In genomic region chr12:53808023-53808705, GRCh38 we compare ENCODE assay signal across 32 cellular contexts. TPM values are rescaled to one million over a fixed set of nuclear protein-coding genes. Genes with fewer than 3 reads are reported as not detected.
"Had no signal": no experiment of that assay in that cellular context is flagged by ENCODE, and none has a peak within 500 bp of the region (broad histone marks: within the 10 kb centered on the region; RNA-seq: fewer than 3 reads in every experiment).

No MANE protein-coding gene starts in this region.

- H3K9me3 ChIP-seq: gastrocnemius medialis, heart left ventricle, mucosa of descending colon, neutrophil, pancreas, right atrium auricular region, spleen, testis, tibial artery had no signal

- H3K27me3 ChIP-seq: right atrium auricular region, testis had no signal

- H3K4me1 ChIP-seq: gastrocnemius medialis, heart left ventricle, pancreas, right atrium auricular region, spleen, testis, tibial artery had no signal

- H3K27ac ChIP-seq: epithelial cell of prostate, gastrocnemius medialis, heart left ventricle, neutrophil, pancreas, right atrium auricular region, spleen, testis, tibial artery had no signal

- H3K4me3 ChIP-seq: dorsolateral prefrontal cortex, gastrocnemius medialis, heart left ventricle, lung, mucosa of descending colon, pancreas, right atrium auricular region, skin epidermis, spleen, testis, tibial artery had no signal

- H3K36me3 ChIP-seq: gastrocnemius medialis, heart left ventricle, neutrophil, pancreas, right atrium auricular region, spleen, tibial artery had no signal

- DNase-seq: dorsolateral prefrontal cortex; effector CD4-positive, alpha-beta T cell; foreskin fibroblast; gastrocnemius medialis; heart left ventricle; hippocampal formation; left cardiac atrium; left ventricle myocardium superior; mesenchymal stem cell; mucosa of descending colon; naive B cell; pancreas; spleen; stimulated activated CD4-positive, alpha-beta T cell treated with anti-CD3 and anti-CD28 coated beads, Interleukin-4, amount 100 ng/mL, for 4 hours; stimulated activated naive CD8-positive, alpha-beta T cell treated with anti-CD3 and anti-CD28 coated beads, Interleukin-15, Interleukin-2, amounts not matched to agents 100 U/mL and 50 U/mL, for 24 hours; substantia nigra; testis; tibial artery had no signal

RNA-seq across cellular contexts. Expression of gene CISTR, which starts 56.4 kb away (rescaled TPM):
- total RNA-seq: cerebellum; esophagus mucosa; gastrocnemius medialis; glomerular endothelial cell; kidney epithelial cell; lung; mesothelial cell of epicardium; mucosa of descending colon; natural killer cell treated with Interleukin-12 subunit alpha and Interleukin-12 subunit beta and Interleukin-15 and Interleukin-18, amount 100 ng/mL, for 72 hours; omental fat pad; pancreas; progenitor cell of endocrine pancreas; spleen; testis; urinary bladder had no signal
- polyA plus RNA-seq: lung, pancreas, urinary bladder had no signal
